Comparison of ENCODE assay signal across 1 cellular context in the genomic region with DNA sequence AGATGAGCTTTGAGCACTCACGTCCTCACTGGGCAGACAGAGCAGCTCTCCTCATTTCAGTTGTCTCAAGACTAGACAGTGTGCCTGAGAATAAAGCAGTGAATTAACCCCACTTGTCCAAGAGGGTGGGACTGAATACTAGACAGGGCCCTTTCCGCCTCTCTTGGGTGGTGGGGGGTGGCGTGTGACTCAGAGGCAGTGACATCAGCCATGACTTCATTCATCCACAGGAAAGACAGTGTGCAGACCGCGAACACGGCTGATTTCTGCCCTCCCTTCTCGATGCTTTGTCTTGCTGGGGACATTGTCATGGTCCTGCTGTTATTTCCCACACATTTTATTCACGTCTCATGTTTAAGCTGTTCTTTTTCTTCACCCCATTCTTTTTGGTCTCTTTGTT.
A peak's percentile ranks its signal among the peaks of the same experiment; 100 is the strongest.
TF ChIP-seq lines count a peak whose summit lies in the region.

No MANE protein-coding gene starts in this region.

TF ChIP-seq in K562, 482 proteins besides CTCF, POLR2A, EP300 and RAD21 (continued from another document):
- TF ChIP-seq ATF1 (CRISPR knock-in tag; IDR thresholded peaks at IDR 0.05) (no peak), ATF1 (tag; IDR thresholded peaks at IDR 0.05) (peak; percentile 74), JUN (IDR thresholded peaks at IDR 0.05; ENCODE audit: borderline replicate concordance, low read depth, low read length) (peak; percentile 95), JUN (CRISPR knock-in tag; IDR thresholded peaks at IDR 0.05; ENCODE audit: borderline replicate concordance) (0 out of 2 replicates have a peak, but pooled peaks have one; percentile 54), ARID1B (IDR thresholded peaks at IDR 0.05) (peak; percentile 40; the same call in 1 of the 2 replicates), CBX1 (IDR thresholded peaks at IDR 0.05; ENCODE audit: low read depth) (no peak), MAZ (CRISPR knock-in tag; conservative IDR thresholded peaks at IDR 0.05 in 1 of 2, IDR thresholded peaks at IDR 0.05 in 1 of 2) (0 out of 4 replicates have a peak, but pooled peaks of 1 of the 2 experiments have one; percentile 20), CREM (IDR thresholded peaks at IDR 0.05; ENCODE audit: low read depth) (peak; percentile 84), CREB1 (IDR thresholded peaks at IDR 0.05) (peak; percentile 71), CREB1 (CRISPR knock-in tag; IDR thresholded peaks at IDR 0.05) (peak; percentile 66; the same call in 1 of the 2 replicates), SMARCA4 (IDR thresholded peaks at IDR 0.05) (peak; percentile 53; the same call in 1 of the 2 replicates), DMBX1 (CRISPR knock-in tag; IDR thresholded peaks at IDR 0.05; ENCODE audit: borderline replicate concordance) (no peak), EHMT2 (IDR thresholded peaks at IDR 0.05) (no peak), GABPA (tag; conservative IDR thresholded peaks at IDR 0.05; ENCODE audit: low read depth) (peak; percentile 42)
- TF ChIP-seq, protein P1, sequence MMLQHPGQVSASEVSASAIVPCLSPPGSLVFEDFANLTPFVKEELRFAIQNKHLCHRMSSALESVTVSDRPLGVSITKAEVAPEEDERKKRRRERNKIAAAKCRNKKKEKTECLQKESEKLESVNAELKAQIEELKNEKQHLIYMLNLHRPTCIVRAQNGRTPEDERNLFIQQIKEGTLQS (IDR thresholded peaks at IDR 0.05), result peak; percentile 94
- TF ChIP-seq, protein P1 (CRISPR knock-in tag; conservative IDR thresholded peaks at IDR 0.05), result no peak
- TF ChIP-seq, protein P2, sequence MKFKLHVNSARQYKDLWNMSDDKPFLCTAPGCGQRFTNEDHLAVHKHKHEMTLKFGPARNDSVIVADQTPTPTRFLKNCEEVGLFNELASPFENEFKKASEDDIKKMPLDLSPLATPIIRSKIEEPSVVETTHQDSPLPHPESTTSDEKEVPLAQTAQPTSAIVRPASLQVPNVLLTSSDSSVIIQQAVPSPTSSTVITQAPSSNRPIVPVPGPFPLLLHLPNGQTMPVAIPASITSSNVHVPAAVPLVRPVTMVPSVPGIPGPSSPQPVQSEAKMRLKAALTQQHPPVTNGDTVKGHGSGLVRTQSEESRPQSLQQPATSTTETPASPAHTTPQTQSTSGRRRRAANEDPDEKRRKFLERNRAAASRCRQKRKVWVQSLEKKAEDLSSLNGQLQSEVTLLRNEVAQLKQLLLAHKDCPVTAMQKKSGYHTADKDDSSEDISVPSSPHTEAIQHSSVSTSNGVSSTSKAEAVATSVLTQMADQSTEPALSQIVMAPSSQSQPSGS (CRISPR knock-in tag; IDR thresholded peaks at IDR 0.05), result peak; percentile 35; the same call in 1 of the 2 replicates
- TF ChIP-seq, protein P3, sequence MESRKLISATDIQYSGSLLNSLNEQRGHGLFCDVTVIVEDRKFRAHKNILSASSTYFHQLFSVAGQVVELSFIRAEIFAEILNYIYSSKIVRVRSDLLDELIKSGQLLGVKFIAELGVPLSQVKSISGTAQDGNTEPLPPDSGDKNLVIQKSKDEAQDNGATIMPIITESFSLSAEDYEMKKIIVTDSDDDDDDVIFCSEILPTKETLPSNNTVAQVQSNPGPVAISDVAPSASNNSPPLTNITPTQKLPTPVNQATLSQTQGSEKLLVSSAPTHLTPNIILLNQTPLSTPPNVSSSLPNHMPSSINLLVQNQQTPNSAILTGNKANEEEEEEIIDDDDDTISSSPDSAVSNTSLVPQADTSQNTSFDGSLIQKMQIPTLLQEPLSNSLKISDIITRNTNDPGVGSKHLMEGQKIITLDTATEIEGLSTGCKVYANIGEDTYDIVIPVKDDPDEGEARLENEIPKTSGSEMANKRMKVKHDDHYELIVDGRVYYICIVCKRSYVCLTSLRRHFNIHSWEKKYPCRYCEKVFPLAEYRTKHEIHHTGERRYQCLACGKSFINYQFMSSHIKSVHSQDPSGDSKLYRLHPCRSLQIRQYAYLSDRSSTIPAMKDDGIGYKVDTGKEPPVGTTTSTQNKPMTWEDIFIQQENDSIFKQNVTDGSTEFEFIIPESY (CRISPR knock-in tag; IDR thresholded peaks at IDR 0.05), result 0 out of 2 replicates have a peak, but pooled peaks have one; percentile 26
- TF ChIP-seq, protein P4, sequence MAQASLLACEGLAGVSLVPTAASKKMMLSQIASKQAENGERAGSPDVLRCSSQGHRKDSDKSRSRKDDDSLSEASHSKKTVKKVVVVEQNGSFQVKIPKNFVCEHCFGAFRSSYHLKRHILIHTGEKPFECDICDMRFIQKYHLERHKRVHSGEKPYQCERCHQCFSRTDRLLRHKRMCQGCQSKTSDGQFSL (CRISPR knock-in tag; IDR thresholded peaks at IDR 0.05), result peak; percentile 69; the same call in 1 of the 2 replicates
- TF ChIP-seq, protein P4 (tag; IDR thresholded peaks at IDR 0.05), result no peak
- TF ChIP-seq, protein P5, sequence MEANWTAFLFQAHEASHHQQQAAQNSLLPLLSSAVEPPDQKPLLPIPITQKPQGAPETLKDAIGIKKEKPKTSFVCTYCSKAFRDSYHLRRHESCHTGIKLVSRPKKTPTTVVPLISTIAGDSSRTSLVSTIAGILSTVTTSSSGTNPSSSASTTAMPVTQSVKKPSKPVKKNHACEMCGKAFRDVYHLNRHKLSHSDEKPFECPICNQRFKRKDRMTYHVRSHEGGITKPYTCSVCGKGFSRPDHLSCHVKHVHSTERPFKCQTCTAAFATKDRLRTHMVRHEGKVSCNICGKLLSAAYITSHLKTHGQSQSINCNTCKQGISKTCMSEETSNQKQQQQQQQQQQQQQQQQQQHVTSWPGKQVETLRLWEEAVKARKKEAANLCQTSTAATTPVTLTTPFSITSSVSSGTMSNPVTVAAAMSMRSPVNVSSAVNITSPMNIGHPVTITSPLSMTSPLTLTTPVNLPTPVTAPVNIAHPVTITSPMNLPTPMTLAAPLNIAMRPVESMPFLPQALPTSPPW (CRISPR knock-in tag; IDR thresholded peaks at IDR 0.05), result peak; percentile 46
